15 cellular contexts compared by ENCODE assay signal in genomic region chrX:19194285-19195242, GRCh38.
A peak's percentile ranks its signal among the peaks of the same experiment; 100 is the strongest.
DNase-seq lines count a peak whose midpoint lies in the region; ATAC-seq and TF ChIP-seq lines count a peak whose summit lies in the region.
"Had no signal": no experiment of that assay in that cellular context is flagged by ENCODE, and none has a peak within 500 bp of the region (broad histone marks: within the 10 kb centered on the region; RNA-seq: fewer than 3 reads in every experiment).

No MANE protein-coding gene starts in this region.

- H3K36me3 Mint-ChIP-seq in activated T-helper 1 cell treated with anti-CD3 and anti-CD28 coated beads, Interleukin-12 subunit alpha, Interleukin-12 subunit beta, Interleukin-2, Interleukin-4 antibody, amounts not matched to agents 30 ng/mL and 10 ng/mL and 1 ng/mL, durations not matched to agents 14 hours and 24 hours and 36 hours (ENCODE audit: low read depth), result no peaks in the 10 kb centered on the region
- H3K36me3 Mint-ChIP-seq: CD4-positive, alpha-beta memory T cell had no signal

- TF ChIP-seq POLR2A in heart left ventricle (IDR thresholded peaks at IDR 0.05), result no peak

- no peak overlapping the region for H3K4me3 Mint-ChIP-seq in activated T-helper 1 cell treated with anti-CD3 and anti-CD28 coated beads, Interleukin-12 subunit alpha, Interleukin-12 subunit beta, Interleukin-2, Interleukin-4 antibody, amounts not matched to agents 30 ng/mL and 10 ng/mL and 1 ng/mL, durations not matched to agents 14 hours and 24 hours and 36 hours

- intact Hi-C loops in activated T-helper 1 cell treated with anti-CD3 and anti-CD28 coated beads, Interleukin-12 subunit alpha, Interleukin-12 subunit beta, Interleukin-2, Interleukin-4 antibody, amounts not matched to agents 30 ng/mL and 10 ng/mL and 1 ng/mL, durations not matched to agents 14 hours and 24 hours and 36 hours (cut with micrococcal nuclease), result no loop called here
- intact Hi-C loops in left colon (cut with DNase I, micrococcal nuclease) (no loop called here), heart left ventricle (cut with DNase I) (no loop called here)

- TF ChIP-seq CTCF in GM12873 (IDR thresholded peaks at IDR 0.05; ENCODE audit: insufficient read depth, low read depth, low read length, missing control alignments) (peak; percentile 24), heart left ventricle (IDR thresholded peaks at IDR 0.05) (no peak)

- H3K36me3 ChIP-seq in heart left ventricle, result no peaks in the 10 kb centered on the region
- H3K36me3 ChIP-seq: thoracic aorta had no signal

- peaks cover 4% of the 10 kb centered on the region for H3K9me3 Mint-ChIP-seq in activated T-helper 1 cell treated with anti-CD3 and anti-CD28 coated beads, Interleukin-12 subunit alpha, Interleukin-12 subunit beta, Interleukin-2, Interleukin-4 antibody, amounts not matched to agents 30 ng/mL and 10 ng/mL and 1 ng/mL, durations not matched to agents 14 hours and 24 hours and 36 hours

- H3K4me1 Mint-ChIP-seq in activated T-helper 1 cell treated with anti-CD3 and anti-CD28 coated beads, Interleukin-12 subunit alpha, Interleukin-12 subunit beta, Interleukin-2, Interleukin-4 antibody, amounts not matched to agents 30 ng/mL and 10 ng/mL and 1 ng/mL, durations not matched to agents 14 hours and 24 hours and 36 hours (ENCODE audit: low read depth), result no peaks in the 10 kb centered on the region

- peaks cover 0 to 4% (median 0%) of the 10 kb centered on the region in 9 donors for H3K27me3 ChIP-seq in heart left ventricle

- no peak overlapping the region for H3K4me3 ChIP-seq in heart left ventricle
- H3K4me3 ChIP-seq: psoas muscle, thoracic aorta had no signal

- H3K27me3 Mint-ChIP-seq in activated T-helper 1 cell treated with anti-CD3 and anti-CD28 coated beads, Interleukin-12 subunit alpha, Interleukin-12 subunit beta, Interleukin-2, Interleukin-4 antibody, amounts not matched to agents 30 ng/mL and 10 ng/mL and 1 ng/mL, durations not matched to agents 14 hours and 24 hours and 36 hours (ENCODE audit: insufficient read depth), result no peaks in the 10 kb centered on the region

- no peaks in the 10 kb centered on the region for H3K9me3 ChIP-seq in heart left ventricle
- H3K9me3 ChIP-seq: thoracic aorta had no signal

- peak; percentile 42 for ATAC-seq in GM19025 (IDR thresholded peaks at IDR 0.05; ENCODE audit: low read depth, unreplicated experiment)
- peak; percentile 53 for ATAC-seq in HG02852 (IDR thresholded peaks at IDR 0.05; ENCODE audit: unreplicated experiment)
- ATAC-seq in left colon, result no peak
- ATAC-seq in heart left ventricle, result no peak
- ATAC-seq: psoas muscle had no signal

- 74 to 85% (median 82%) methylated on average over 9 of the region's 9 CpGs for WGBS in heart left ventricle, 4 donors

- no peak overlapping the region for H3K27ac ChIP-seq in heart left ventricle
- H3K27ac ChIP-seq: psoas muscle, thoracic aorta had no signal

- H3K27ac Mint-ChIP-seq in activated T-helper 1 cell treated with anti-CD3 and anti-CD28 coated beads, Interleukin-12 subunit alpha, Interleukin-12 subunit beta, Interleukin-2, Interleukin-4 antibody, amounts not matched to agents 30 ng/mL and 10 ng/mL and 1 ng/mL, durations not matched to agents 14 hours and 24 hours and 36 hours, result peak overlapping the region; percentile 64

- no peaks in the 10 kb centered on the region for H3K4me1 ChIP-seq in heart left ventricle
- H3K4me1 ChIP-seq: psoas muscle had no signal

- DNase-seq in activated T-helper 1 cell treated with anti-CD3 and anti-CD28 coated beads, Interleukin-12 subunit alpha, Interleukin-12 subunit beta, Interleukin-2, Interleukin-4 antibody, amounts not matched to agents 30 ng/mL and 10 ng/mL and 1 ng/mL, durations not matched to agents 14 hours and 24 hours and 36 hours (ENCODE audit: low spot score), result no peak
- no peak for DNase-seq in left colon
- no peak for DNase-seq in KG1 (lab: John Stamatoyannopoulos, UW)
- no peak for DNase-seq in heart left ventricle
- no peak for DNase-seq in mesenteric fat pad (ENCODE audit: low spot score)
- DNase-seq: activated CD8-positive, alpha-beta memory T cell treated with anti-CD3 and anti-CD28 coated beads, Interleukin-2, amount 50 U/mL, for 4 hours; CD4-positive, alpha-beta memory T cell; head of caudate nucleus; IMR-90; mammary epithelial cell; psoas muscle had no signal

Comparison
In these comparisons a context has a peak if more than half of its experiments do, and no peak if none do; other contexts are left out.
1. ATAC-seq: peak in GM19025 (single experiment) and HG02852 (single experiment); none in left colon (single experiment) and heart left ventricle (0 of 4).